In genomic region chr1:11733351-11733750, GRCh38 we compare ENCODE assay signal across 18 cellular contexts. TPM values are rescaled to one million over a fixed set of nuclear protein-coding genes. Genes with fewer than 3 reads are reported as not detected.
"Had no signal": no experiment of that assay in that cellular context is flagged by ENCODE, and none has a peak within 500 bp of the region (broad histone marks: within the 10 kb centered on the region; RNA-seq: fewer than 3 reads in every experiment).

No MANE protein-coding gene starts in this region.

- ATAC-seq: left colon, mucosa of descending colon, upper lobe of right lung had no signal

- H3K36me3 ChIP-seq: brain microvascular endothelial cell, SJCRH30, upper lobe of right lung had no signal

- H3K79me2 ChIP-seq: parathyroid adenoma had no signal

- H3K4me1 ChIP-seq: parathyroid adenoma had no signal

- DNase-seq: activated CD4-positive, alpha-beta T cell treated with anti-CD3 and anti-CD28 coated beads, Interleukin-2, amount 50 U/mL, for 48 hours; activated CD8-positive, alpha-beta memory T cell treated with anti-CD3 and anti-CD28 coated beads, Interleukin-2, amount 50 U/mL, for 48 hours; activated naive CD4-positive, alpha-beta T cell treated with anti-CD3 and anti-CD28 coated beads, Interleukin-2, amount 50 U/mL, for 16 hours; amygdala; brain microvascular endothelial cell; cerebellar nuclear complex; glutamatergic neuron; left colon; mucosa of descending colon; retina; SJCRH30; small intestine; upper lobe of right lung had no signal

- H3K27ac Mint-ChIP-seq: activated T-helper 1 cell treated with anti-CD3 and anti-CD28 coated beads, Interleukin-12 subunit alpha, Interleukin-12 subunit beta, Interleukin-2, Interleukin-4 antibody, amounts not matched to agents 30 ng/mL and 10 ng/mL and 1 ng/mL, durations not matched to agents 14 hours and 24 hours and 36 hours had no signal

- H3K9me3 ChIP-seq: mucosa of descending colon, SJCRH30, upper lobe of right lung had no signal

- H3K4me3 ChIP-seq: mucosa of descending colon, SJCRH30, upper lobe of right lung had no signal

- H3K27ac ChIP-seq: brain microvascular endothelial cell, parathyroid adenoma, SJCRH30 had no signal

- H3K9me3 Mint-ChIP-seq: activated T-helper 1 cell treated with anti-CD3 and anti-CD28 coated beads, Interleukin-12 subunit alpha, Interleukin-12 subunit beta, Interleukin-2, Interleukin-4 antibody, amounts not matched to agents 30 ng/mL and 10 ng/mL and 1 ng/mL, durations not matched to agents 14 hours and 24 hours and 36 hours; neural crest cell had no signal

- H2AFZ ChIP-seq: parathyroid adenoma had no signal

- H3K9ac ChIP-seq: parathyroid adenoma had no signal

- H3K27me3 ChIP-seq: brain microvascular endothelial cell, SJCRH30, upper lobe of right lung had no signal

- H3K4me3 Mint-ChIP-seq: activated T-helper 1 cell treated with anti-CD3 and anti-CD28 coated beads, Interleukin-12 subunit alpha, Interleukin-12 subunit beta, Interleukin-2, Interleukin-4 antibody, amounts not matched to agents 30 ng/mL and 10 ng/mL and 1 ng/mL, durations not matched to agents 14 hours and 24 hours and 36 hours had no signal

- FAIRE-seq: small intestine had no signal

RNA-seq across cellular contexts. Expression of gene C1orf167, which starts 28.6 kb away (rescaled TPM):
- total RNA-seq: activated T-helper 1 cell treated with anti-CD3 and anti-CD28 coated beads, Interleukin-12 subunit alpha, Interleukin-12 subunit beta, Interleukin-2, Interleukin-4 antibody, amounts not matched to agents 30 ng/mL and 10 ng/mL and 1 ng/mL, durations not matched to agents 14 hours and 24 hours and 36 hours; left colon; neural crest cell; SJCRH30; T-helper 2 cell treated with Interferon-gamma antibody and Interleukin-4, amounts not matched to agents 100 ng/mL and 5 ng/mL, for 36 hours had no signal

RNA-seq across cellular contexts. Expression of gene DRAXIN, which starts 41.8 kb away (rescaled TPM):
- total RNA-seq: activated T-helper 1 cell treated with anti-CD3 and anti-CD28 coated beads, Interleukin-12 subunit alpha, Interleukin-12 subunit beta, Interleukin-2, Interleukin-4 antibody, amounts not matched to agents 30 ng/mL and 10 ng/mL and 1 ng/mL, durations not matched to agents 14 hours and 24 hours and 36 hours; fibroblast of villous mesenchyme had no signal
